20 cellular contexts compared by ENCODE assay signal in genomic region chr17:6304894-6305612, GRCh38.
"Had no signal": no experiment of that assay in that cellular context is flagged by ENCODE, and none has a peak within 500 bp of the region (broad histone marks: within the 10 kb centered on the region; RNA-seq: fewer than 3 reads in every experiment).

No MANE protein-coding gene starts in this region.

- H3K27me3 ChIP-seq: brain microvascular endothelial cell, colonic mucosa, right lobe of liver had no signal

- H3K9me3 ChIP-seq: colonic mucosa, left ventricle myocardium inferior, prostate gland, right lobe of liver, stomach had no signal

- H3K4me3 ChIP-seq: colonic mucosa, left ventricle myocardium inferior, prostate gland, right lobe of liver, stomach had no signal

- DNase-seq: activated CD4-positive, alpha-beta T cell treated with anti-CD3 and anti-CD28 coated beads for 1 hour; activated CD8-positive, alpha-beta memory T cell treated with anti-CD3 and anti-CD28 coated beads for 24 hours; activated CD8-positive, alpha-beta memory T cell treated with anti-CD3 and anti-CD28 coated beads, Interleukin-2, amount 50 U/mL, for 48 hours; activated effector memory CD4-positive, alpha-beta T cell treated with Interleukin-2 at 50 U/mL for 16 hours; activated naive CD4-positive, alpha-beta T cell treated with anti-CD3 and anti-CD28 coated beads, Interleukin-2, amount 10 ng/mL, durations not matched to agents 7 days and 5 days; activated naive CD8-positive, alpha-beta T cell treated with anti-CD3 and anti-CD28 coated beads, Interleukin-2, amount 50 U/mL, for 24 hours; activated T-cell treated with anti-CD3 and anti-CD28 coated beads, Interleukin-2, amount 50 U/mL, for 48 hours; brain microvascular endothelial cell; colonic mucosa; endodermal cell; foreskin fibroblast; left ventricle myocardium inferior; right lobe of liver; stimulated activated CD4-positive, alpha-beta T cell treated with anti-CD3 and anti-CD28 coated beads, Interleukin-15, amount 100 ng/mL, for 24 hours; stimulated activated CD4-positive, alpha-beta T cell treated with anti-CD3 and anti-CD28 coated beads, Interleukin-2, amount 100 ng/mL, for 48 hours; stomach; trophoblast cell had no signal

- H3K36me3 ChIP-seq: brain microvascular endothelial cell, colonic mucosa, left ventricle myocardium inferior, prostate gland, right lobe of liver, stomach had no signal

- H3K27ac ChIP-seq: brain microvascular endothelial cell, colonic mucosa, epithelial cell of prostate, left ventricle myocardium inferior, prostate gland, right lobe of liver, stomach, VCaP had no signal
